In genomic region chr12:7639571-7640122, GRCh38 we compare ENCODE assay signal across 9 cellular contexts. TPM values are rescaled to one million over a fixed set of nuclear protein-coding genes. Genes with fewer than 3 reads are reported as not detected.
DNase-seq lines count a peak whose midpoint lies in the region; ATAC-seq and TF ChIP-seq lines count a peak whose summit lies in the region.
"Not testable (repeated sequence)": the region's sequence is repeated elsewhere in the genome, so short reads cannot be mapped to it uniquely, and the experiment has no call there.
"Had no signal": no experiment of that assay in that cellular context is flagged by ENCODE, and none has a peak within 500 bp of the region (broad histone marks: within the 10 kb centered on the region; RNA-seq: fewer than 3 reads in every experiment).

No MANE protein-coding gene starts in this region.

- H2BK5ac ChIP-seq in mesendoderm (ENCODE audit: low read length): not testable (repeated sequence)

- not testable (repeated sequence) for H3K9me3 ChIP-seq in body of pancreas; skeletal muscle satellite cell (replicated peaks; ENCODE audit: low read length)

- not testable (repeated sequence) for TF ChIP-seq CTCF in CD14-positive monocyte (IDR thresholded peaks at IDR 0.05); body of pancreas (IDR thresholded peaks at IDR 0.05); glutamatergic neuron (IDR thresholded peaks at IDR 0.05; ENCODE audit: partially characterized antibody, unreplicated experiment); type B pancreatic cell (conservative IDR thresholded peaks at IDR 0.05)

- not testable (repeated sequence) for H3K18ac ChIP-seq in mesendoderm (ENCODE audit: low read length)

- H3K23ac ChIP-seq in mesendoderm (ENCODE audit: low read length): not testable (repeated sequence)

- not testable (repeated sequence) for H2BK15ac ChIP-seq in mesendoderm (replicated peaks; ENCODE audit: low read depth)

- H3K27ac ChIP-seq in body of pancreas: peak overlapping the region; percentile 18 to 73 (median 34)
- H3K27ac ChIP-seq in mesendoderm (ENCODE audit: low read depth, low read length): not testable (repeated sequence)

- not testable (repeated sequence) for H3K4me3 ChIP-seq in body of pancreas; mesendoderm (ENCODE audit: low read length); skeletal muscle satellite cell (ENCODE audit: low read length)

- not testable (repeated sequence) for H4K8ac ChIP-seq in mesendoderm (ENCODE audit: low read depth, low read length)

- H2BK120ac ChIP-seq in mesendoderm (ENCODE audit: low read depth, low read length): not testable (repeated sequence)

- peaks cover 28% of the 10 kb centered on the region for H3K4me1 Mint-ChIP-seq in CD14-positive monocyte
- peaks cover 29% of the 10 kb centered on the region for H3K4me1 Mint-ChIP-seq in activated CD8-positive, alpha-beta T cell treated with anti-CD3 and anti-CD28 coated beads, Interleukin-2, amount 10 ng/mL, durations not matched to agents 7 days and 5 days (ENCODE audit: low read depth)
- H3K4me1 Mint-ChIP-seq in glutamatergic neuron (ENCODE audit: low read depth, unreplicated experiment); type B pancreatic cell (ENCODE audit: unreplicated experiment): not testable (repeated sequence)

- TF ChIP-seq POLR2A in body of pancreas (IDR thresholded peaks at IDR 0.05): not testable (repeated sequence)

- H2AK5ac ChIP-seq in mesendoderm (ENCODE audit: low read length): not testable (repeated sequence)

- DNase-seq in CD14-positive monocyte (ENCODE audit: low spot score); activated CD8-positive, alpha-beta T cell treated with anti-CD3 and anti-CD28 coated beads, Interleukin-2, amount 10 ng/mL, durations not matched to agents 7 days and 5 days; body of pancreas; glutamatergic neuron; type B pancreatic cell (ENCODE audit: extremely low spot score, unreplicated experiment): not testable (repeated sequence)
- DNase-seq in NCI-H524 (lab: John Stamatoyannopoulos, UW) (peak; percentile 17 to 27), mesendoderm (peak; percentile 49)

- POLR2A ChIA-PET in activated CD8-positive, alpha-beta T cell treated with anti-CD3 and anti-CD28 coated beads, Interleukin-2, amount 10 ng/mL, durations not matched to agents 7 days and 5 days (lab: Charles Lee): interaction anchor here (0.7 to 1.6 kb wide), 2 partner anchors 10 to 696 kb away, joined by 4 read pairs; partner anchors contain the start of genes C12orf57 and RNU7-1

- not testable (repeated sequence) for H3K9me3 Mint-ChIP-seq in CD14-positive monocyte; activated CD8-positive, alpha-beta T cell treated with anti-CD3 and anti-CD28 coated beads, Interleukin-2, amount 10 ng/mL, durations not matched to agents 7 days and 5 days (ENCODE audit: insufficient read depth); glutamatergic neuron (ENCODE audit: unreplicated experiment); type B pancreatic cell

- not testable (repeated sequence) for H3K79me1 ChIP-seq in mesendoderm (ENCODE audit: low read length)

- H3K79me2 ChIP-seq in mesendoderm (ENCODE audit: control insufficient read depth, insufficient read depth, low read length): not testable (repeated sequence)

- intact Hi-C loops in CD14-positive monocyte (cut with micrococcal nuclease) (loop anchor here (5.0 kb wide), 4 partner anchors 47 to 497 kb away; no protein-coding TSS in a partner anchor), body of pancreas (cut with DNase I) (loop anchor here (5.0 kb wide), 1 partner anchor 417 kb away; no protein-coding TSS in a partner anchor)

- H3K36me3 ChIP-seq in body of pancreas (replicated peaks in 1 of 2; ENCODE audit: insufficient read depth in 1 of 2, low read depth in 2 of 2); mesendoderm (ENCODE audit: control insufficient read depth, insufficient read depth, low read length); skeletal muscle satellite cell (ENCODE audit: insufficient read depth, low read length): not testable (repeated sequence)

- H3K4me2 ChIP-seq in mesendoderm (ENCODE audit: low read length): not testable (repeated sequence)
- peak overlapping the region; percentile 61 for H3K4me2 ChIP-seq in skeletal muscle satellite cell (ENCODE audit: low read length)

- not testable (repeated sequence) for H3K27me3 Mint-ChIP-seq in CD14-positive monocyte (ENCODE audit: low read depth in 3 of 3); activated CD8-positive, alpha-beta T cell treated with anti-CD3 and anti-CD28 coated beads, Interleukin-2, amount 10 ng/mL, durations not matched to agents 7 days and 5 days (ENCODE audit: low read depth); glutamatergic neuron (ENCODE audit: unreplicated experiment)
- H3K27me3 Mint-ChIP-seq in type B pancreatic cell: peaks cover 52% of the 10 kb centered on the region

- H3K36me3 Mint-ChIP-seq in CD14-positive monocyte; activated CD8-positive, alpha-beta T cell treated with anti-CD3 and anti-CD28 coated beads, Interleukin-2, amount 10 ng/mL, durations not matched to agents 7 days and 5 days (ENCODE audit: low read depth); glutamatergic neuron (ENCODE audit: unreplicated experiment); type B pancreatic cell: not testable (repeated sequence)

- not testable (repeated sequence) for H3K4ac ChIP-seq in mesendoderm (ENCODE audit: low read depth, low read length)

- CTCF ChIA-PET in activated CD8-positive, alpha-beta T cell treated with anti-CD3 and anti-CD28 coated beads, Interleukin-2, amount 10 ng/mL, durations not matched to agents 7 days and 5 days (lab: Charles Lee): interaction anchor here (0.8 to 4.9 kb wide), 9 partner anchors 20 to 622 kb away, joined by 3 to 39 read pairs (median 6); partner anchors contain the start of genes LPCAT3 and SLC2A3

- H3K4me1 ChIP-seq in body of pancreas; mesendoderm (ENCODE audit: control insufficient read depth, low read depth, low read length); skeletal muscle satellite cell (ENCODE audit: control insufficient read depth, insufficient read depth, low read length): not testable (repeated sequence)

- not testable (repeated sequence) for H4K5ac ChIP-seq in mesendoderm (ENCODE audit: low read length)

- not testable (repeated sequence) for ATAC-seq in activated CD8-positive, alpha-beta T cell treated with anti-CD3 and anti-CD28 coated beads, Interleukin-2, amount 10 ng/mL, durations not matched to agents 7 days and 5 days
- peak; percentile 6 for ATAC-seq in body of pancreas

- H3K27ac Mint-ChIP-seq in CD14-positive monocyte: peak overlapping the region in 1 of 7 donors; percentile 25
- H3K27ac Mint-ChIP-seq in activated CD8-positive, alpha-beta T cell treated with anti-CD3 and anti-CD28 coated beads, Interleukin-2, amount 10 ng/mL, durations not matched to agents 7 days and 5 days: peak overlapping the region; percentile 91
- peak overlapping the region; percentile 71 for H3K27ac Mint-ChIP-seq in glutamatergic neuron (ENCODE audit: unreplicated experiment)
- not testable (repeated sequence) for H3K27ac Mint-ChIP-seq in type B pancreatic cell

- H3K9ac ChIP-seq in mesendoderm (ENCODE audit: low read length): peak overlapping the region; percentile 3
- not testable (repeated sequence) for H3K9ac ChIP-seq in skeletal muscle satellite cell (ENCODE audit: low read depth, low read length)

- H3K27me3 ChIP-seq in body of pancreas; mesendoderm (ENCODE audit: insufficient read depth, low read length, poor library complexity): not testable (repeated sequence)
- H3K27me3 ChIP-seq in skeletal muscle satellite cell (ENCODE audit: control insufficient read depth, insufficient read depth, low read length): peaks cover 29% of the 10 kb centered on the region

- peak overlapping the region; percentile 64 to 90 for H3K4me3 Mint-ChIP-seq in CD14-positive monocyte
- peak overlapping the region; percentile 72 for H3K4me3 Mint-ChIP-seq in activated CD8-positive, alpha-beta T cell treated with anti-CD3 and anti-CD28 coated beads, Interleukin-2, amount 10 ng/mL, durations not matched to agents 7 days and 5 days
- peak overlapping the region; percentile 84 for H3K4me3 Mint-ChIP-seq in glutamatergic neuron (ENCODE audit: unreplicated experiment)
- H3K4me3 Mint-ChIP-seq in type B pancreatic cell: peak overlapping the region; percentile 54

- not testable (repeated sequence) for H3K56ac ChIP-seq in mesendoderm (ENCODE audit: low read length)

- 8 to 36% methylated on average over 2 to 39 of the region's 41 CpGs for WGBS in body of pancreas, 2 donors
- no CpG with 5 or more reads among the region's 41 CpGs for WGBS in mesendoderm (ENCODE audit: extremely low coverage, insufficient coverage, low lambda C conversion rate)

RNA-seq across cellular contexts. Expression of gene APOBEC1, which starts 26.1 kb away (rescaled TPM):
- polyA plus RNA-seq in CD14-positive monocyte: not detected
- not detected for total RNA-seq in activated CD8-positive, alpha-beta T cell treated with anti-CD3 and anti-CD28 coated beads, Interleukin-2, amount 10 ng/mL, durations not matched to agents 7 days and 5 days
- total RNA-seq in body of pancreas (under 1 TPM in 1 of 2 donors, not detected in 1; 0.52 TPM), glutamatergic neuron (ENCODE audit: unreplicated experiment) (not detected), type B pancreatic cell (ENCODE audit: low replicate concordance) (not detected in 2 replicates)
- polyA plus RNA-seq in mesendoderm (2013, experiment 1 of 2): not detected
- polyA plus RNA-seq in mesendoderm (2013, experiment 2 of 2): not detected
- total RNA-seq in skeletal muscle satellite cell (2012; rRNA removed): not detected in 2 replicates
- total RNA-seq: mononuclear cell had no signal

RNA-seq across cellular contexts. Expression of gene GDF3, which starts 55.9 kb away (rescaled TPM):
- not detected for polyA plus RNA-seq in CD14-positive monocyte
- total RNA-seq in activated CD8-positive, alpha-beta T cell treated with anti-CD3 and anti-CD28 coated beads, Interleukin-2, amount 10 ng/mL, durations not matched to agents 7 days and 5 days: not detected
- not detected for total RNA-seq in body of pancreas
- total RNA-seq in glutamatergic neuron (ENCODE audit: unreplicated experiment): 0.34 TPM
- polyA plus RNA-seq in mesendoderm (2013, experiment 1 of 2): 214 TPM
- polyA plus RNA-seq in mesendoderm (2013, experiment 2 of 2): 215 TPM
- not detected in 2 replicates for total RNA-seq in skeletal muscle satellite cell (2012; rRNA removed)
- total RNA-seq in type B pancreatic cell (ENCODE audit: low replicate concordance): not detected in 2 replicates
- total RNA-seq: mononuclear cell had no signal
